ENCODE assay signal across 11 cellular contexts in the genomic region with DNA sequence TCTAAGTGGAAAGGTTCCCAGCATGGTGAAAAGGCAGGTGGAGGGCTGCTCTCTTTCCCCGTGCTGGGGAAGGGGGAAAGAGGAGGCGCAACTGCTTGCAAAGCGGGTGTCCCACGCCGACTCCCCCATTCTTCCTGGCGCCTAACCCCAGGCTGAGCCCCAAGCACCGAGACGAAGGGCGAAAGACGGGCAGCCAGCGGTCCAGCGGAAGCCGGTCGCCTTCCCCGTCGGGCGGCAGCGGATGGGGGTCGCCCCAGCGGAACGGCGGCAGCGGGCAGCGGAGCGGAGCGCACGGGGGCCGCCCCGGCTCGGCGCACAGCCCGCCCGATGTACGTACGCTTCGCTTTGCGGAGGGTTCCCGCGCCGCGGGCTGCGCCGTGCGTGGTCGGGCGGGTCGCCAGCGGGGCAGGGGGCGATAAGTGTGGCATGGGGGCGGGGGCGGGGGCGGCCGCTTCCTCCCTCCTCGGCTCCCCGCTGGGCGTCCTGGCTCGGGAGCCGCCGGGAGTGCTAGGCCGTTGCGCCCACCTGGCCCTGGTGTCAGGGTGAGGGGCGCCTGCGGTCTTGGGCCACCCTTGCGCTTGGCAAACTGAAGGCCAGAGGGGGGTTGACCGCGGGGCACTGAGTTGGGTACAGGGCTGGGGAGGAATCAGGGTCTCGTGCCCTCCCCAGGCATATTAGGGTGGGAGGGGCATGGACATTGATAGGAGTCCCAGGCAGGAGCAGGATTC. TPM values are rescaled to one million over a fixed set of nuclear protein-coding genes. Genes with fewer than 3 reads are reported as not detected.
A peak's percentile ranks its signal among the peaks of the same experiment; 100 is the strongest.
DNase-seq lines count a peak whose midpoint lies in the region; ATAC-seq, FAIRE-seq and TF ChIP-seq lines count a peak whose summit lies in the region.
"Had no signal": no experiment of that assay in that cellular context is flagged by ENCODE, and none has a peak within 500 bp of the region (broad histone marks: within the 10 kb centered on the region; RNA-seq: fewer than 3 reads in every experiment).

No MANE protein-coding gene starts in this region.

- no peak for DNase-seq in activated CD4-positive, alpha-beta T cell treated with anti-CD3 and anti-CD28 coated beads, Interleukin-2, amount 10 ng/mL, durations not matched to agents 7 days and 5 days
- DNase-seq in activated CD4-positive, alpha-beta T cell treated with anti-CD3 and anti-CD28 coated beads for 4 hours = no peak
- DNase-seq in T-helper 17 cell = no peak
- no peak for DNase-seq in stimulated activated naive B cell treated with anti-CD40 and anti-IgM and Interleukin-4, amounts not matched to agents 10 μg/mL and 1 μg/mL and 100 μg/mL, for 72 hours
- DNase-seq in H54 (ENCODE audit: insufficient read length, low spot score) = no peak
- no peak for DNase-seq in SKM-1 treated with dmso at 0.1 percent for 144 hours (lab: John Stamatoyannopoulos, UW; ENCODE audit: unreplicated experiment)
- DNase-seq in stimulated activated naive CD4-positive, alpha-beta T cell treated with Interleukin-2 at 50 U/mL for 16 hours (lab: John Stamatoyannopoulos, UW) = no peak
- DNase-seq: amniotic stem cell; NCI-H2029 treated with DMSO at 0.1 percent for 48 hours; stimulated activated CD4-positive, alpha-beta T cell treated with anti-CD3 and anti-CD28 coated beads, Interleukin-1b, Interleukin-23, amount 100 ng/mL, for 48 hours had no signal

- H3K27me3 ChIP-seq in iPS-20b (ENCODE audit: insufficient read depth, low read length) = peaks cover 28% of the 10 kb centered on the region

- no peak for FAIRE-seq in H54 (lab: Jason Lieb, UNC)

- H3K27ac Mint-ChIP-seq in activated CD4-positive, alpha-beta T cell treated with anti-CD3 and anti-CD28 coated beads, Interleukin-2, amount 10 ng/mL, durations not matched to agents 7 days and 5 days = no peak overlapping the region
- no peak overlapping the region for H3K27ac Mint-ChIP-seq in T-helper 17 cell
- no peak overlapping the region for H3K27ac Mint-ChIP-seq in stimulated activated naive B cell treated with anti-CD40 and anti-IgM and Interleukin-4, amounts not matched to agents 10 μg/mL and 1 μg/mL and 100 μg/mL, for 72 hours

- no peaks in the 10 kb centered on the region for H3K9me3 Mint-ChIP-seq in activated CD4-positive, alpha-beta T cell treated with anti-CD3 and anti-CD28 coated beads, Interleukin-2, amount 10 ng/mL, durations not matched to agents 7 days and 5 days
- no peaks in the 10 kb centered on the region for H3K9me3 Mint-ChIP-seq in stimulated activated naive B cell treated with anti-CD40 and anti-IgM and Interleukin-4, amounts not matched to agents 10 μg/mL and 1 μg/mL and 100 μg/mL, for 72 hours

- H3K9me3 ChIP-seq in T-helper 17 cell (ENCODE audit: control insufficient read depth, low read length, poor library complexity, severe bottlenecking) = no peaks in the 10 kb centered on the region
- H3K9me3 ChIP-seq in iPS-20b (ENCODE audit: insufficient read depth, low read depth, low read length) = no peaks in the 10 kb centered on the region

- H3K4me1 ChIP-seq in iPS-20b (ENCODE audit: insufficient read depth, low read length) = peaks cover 10% of the 10 kb centered on the region; the same call in 1 of the 2 replicates

- H3K27ac ChIP-seq in iPS-20b (ENCODE audit: low read length) = no peak overlapping the region

- TF ChIP-seq POLR2A in H54 (IDR thresholded peaks at IDR 0.05; ENCODE audit: low read depth, low read length) = no peak

- POLR2A ChIA-PET in activated CD4-positive, alpha-beta T cell treated with anti-CD3 and anti-CD28 coated beads, Interleukin-2, amount 10 ng/mL, durations not matched to agents 7 days and 5 days (lab: Charles Lee) = no interaction called here

- no peaks in the 10 kb centered on the region for H3K36me3 ChIP-seq in iPS-20b (ENCODE audit: insufficient read depth, low read depth, low read length)

- H3K27me3 Mint-ChIP-seq in activated CD4-positive, alpha-beta T cell treated with anti-CD3 and anti-CD28 coated beads, Interleukin-2, amount 10 ng/mL, durations not matched to agents 7 days and 5 days = peaks cover 29% of the 10 kb centered on the region
- peaks cover 56% of the 10 kb centered on the region for H3K27me3 Mint-ChIP-seq in T-helper 17 cell
- H3K27me3 Mint-ChIP-seq in stimulated activated naive B cell treated with anti-CD40 and anti-IgM and Interleukin-4, amounts not matched to agents 10 μg/mL and 1 μg/mL and 100 μg/mL, for 72 hours = peaks cover 28 to 38% of the 10 kb centered on the region in 2 donors

- no peaks in the 10 kb centered on the region for H3K36me3 Mint-ChIP-seq in activated CD4-positive, alpha-beta T cell treated with anti-CD3 and anti-CD28 coated beads, Interleukin-2, amount 10 ng/mL, durations not matched to agents 7 days and 5 days (ENCODE audit: low read depth)
- H3K36me3 Mint-ChIP-seq in T-helper 17 cell (ENCODE audit: low read depth) = no peaks in the 10 kb centered on the region
- H3K36me3 Mint-ChIP-seq in stimulated activated naive B cell treated with anti-CD40 and anti-IgM and Interleukin-4, amounts not matched to agents 10 μg/mL and 1 μg/mL and 100 μg/mL, for 72 hours = no peaks in the 10 kb centered on the region

- H3K4me3 Mint-ChIP-seq in activated CD4-positive, alpha-beta T cell treated with anti-CD3 and anti-CD28 coated beads, Interleukin-2, amount 10 ng/mL, durations not matched to agents 7 days and 5 days = peak overlapping the region; percentile 22
- H3K4me3 Mint-ChIP-seq in T-helper 17 cell = peak overlapping the region; percentile 67
- H3K4me3 Mint-ChIP-seq in stimulated activated naive B cell treated with anti-CD40 and anti-IgM and Interleukin-4, amounts not matched to agents 10 μg/mL and 1 μg/mL and 100 μg/mL, for 72 hours = peak overlapping the region; percentile 44 to 60

- H3K4me1 Mint-ChIP-seq in activated CD4-positive, alpha-beta T cell treated with anti-CD3 and anti-CD28 coated beads, Interleukin-2, amount 10 ng/mL, durations not matched to agents 7 days and 5 days = peaks cover 15% of the 10 kb centered on the region
- peaks cover 7% of the 10 kb centered on the region for H3K4me1 Mint-ChIP-seq in T-helper 17 cell
- H3K4me1 Mint-ChIP-seq in stimulated activated naive B cell treated with anti-CD40 and anti-IgM and Interleukin-4, amounts not matched to agents 10 μg/mL and 1 μg/mL and 100 μg/mL, for 72 hours = peaks cover 7 to 13% of the 10 kb centered on the region in 2 donors

- peak overlapping the region; percentile 65; the same call in 1 of the 2 replicates for H3K9ac ChIP-seq in iPS-20b (ENCODE audit: low read depth, low read length)

- H3K4me3 ChIP-seq in iPS-20b (ENCODE audit: low read length) = peak overlapping the region; percentile 63

- no peak for ATAC-seq in T-helper 17 cell
- ATAC-seq in stimulated activated naive B cell treated with anti-CD40 and anti-IgM and Interleukin-4, amounts not matched to agents 10 μg/mL and 1 μg/mL and 100 μg/mL, for 72 hours (replicated peaks) = peak; percentile 64 to 65

- CTCF ChIA-PET in activated CD4-positive, alpha-beta T cell treated with anti-CD3 and anti-CD28 coated beads, Interleukin-2, amount 10 ng/mL, durations not matched to agents 7 days and 5 days (lab: Charles Lee) = no interaction called here

RNA-seq across cellular contexts. Expression of a gene that starts 35.2 kb away (rescaled TPM):
- 10 to 100 TPM; 27.0 to 28.1 TPM for total RNA-seq in activated CD4-positive, alpha-beta T cell treated with anti-CD3 and anti-CD28 coated beads, Interleukin-2, amount 10 ng/mL, durations not matched to agents 7 days and 5 days
- 10 to 100 TPM; 25.8 to 33.2 TPM for total RNA-seq in T-helper 17 cell
